In the genomic region with DNA sequence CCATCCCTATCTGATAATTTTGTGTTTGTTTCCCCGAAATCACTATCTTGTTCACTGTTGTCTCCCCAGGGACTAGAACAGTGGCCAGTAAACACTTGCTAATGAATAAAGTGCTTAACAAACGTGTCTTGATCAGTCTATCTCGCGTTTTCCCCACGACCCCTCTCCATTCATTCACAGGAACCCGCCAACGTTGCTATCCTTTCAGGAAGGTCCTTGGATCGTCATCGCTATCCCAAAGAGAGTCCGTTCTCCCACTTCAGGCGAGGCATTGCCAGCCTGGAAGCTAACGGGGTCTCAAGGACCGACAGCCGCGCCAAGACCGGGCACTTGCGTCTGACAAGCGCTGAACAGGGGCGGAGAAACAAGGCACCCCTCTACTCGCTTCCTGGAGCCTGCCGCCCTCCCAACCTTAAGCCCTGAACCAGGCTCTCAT, we compare ENCODE assay signal across 1 cellular context.
TF ChIP-seq lines count a peak whose summit lies in the region.

No MANE protein-coding gene starts in this region.

TF ChIP-seq in GM23338, 12 proteins besides CTCF, POLR2A, EP300 and RAD21 (continued from another document):
- TF ChIP-seq, protein P1, sequence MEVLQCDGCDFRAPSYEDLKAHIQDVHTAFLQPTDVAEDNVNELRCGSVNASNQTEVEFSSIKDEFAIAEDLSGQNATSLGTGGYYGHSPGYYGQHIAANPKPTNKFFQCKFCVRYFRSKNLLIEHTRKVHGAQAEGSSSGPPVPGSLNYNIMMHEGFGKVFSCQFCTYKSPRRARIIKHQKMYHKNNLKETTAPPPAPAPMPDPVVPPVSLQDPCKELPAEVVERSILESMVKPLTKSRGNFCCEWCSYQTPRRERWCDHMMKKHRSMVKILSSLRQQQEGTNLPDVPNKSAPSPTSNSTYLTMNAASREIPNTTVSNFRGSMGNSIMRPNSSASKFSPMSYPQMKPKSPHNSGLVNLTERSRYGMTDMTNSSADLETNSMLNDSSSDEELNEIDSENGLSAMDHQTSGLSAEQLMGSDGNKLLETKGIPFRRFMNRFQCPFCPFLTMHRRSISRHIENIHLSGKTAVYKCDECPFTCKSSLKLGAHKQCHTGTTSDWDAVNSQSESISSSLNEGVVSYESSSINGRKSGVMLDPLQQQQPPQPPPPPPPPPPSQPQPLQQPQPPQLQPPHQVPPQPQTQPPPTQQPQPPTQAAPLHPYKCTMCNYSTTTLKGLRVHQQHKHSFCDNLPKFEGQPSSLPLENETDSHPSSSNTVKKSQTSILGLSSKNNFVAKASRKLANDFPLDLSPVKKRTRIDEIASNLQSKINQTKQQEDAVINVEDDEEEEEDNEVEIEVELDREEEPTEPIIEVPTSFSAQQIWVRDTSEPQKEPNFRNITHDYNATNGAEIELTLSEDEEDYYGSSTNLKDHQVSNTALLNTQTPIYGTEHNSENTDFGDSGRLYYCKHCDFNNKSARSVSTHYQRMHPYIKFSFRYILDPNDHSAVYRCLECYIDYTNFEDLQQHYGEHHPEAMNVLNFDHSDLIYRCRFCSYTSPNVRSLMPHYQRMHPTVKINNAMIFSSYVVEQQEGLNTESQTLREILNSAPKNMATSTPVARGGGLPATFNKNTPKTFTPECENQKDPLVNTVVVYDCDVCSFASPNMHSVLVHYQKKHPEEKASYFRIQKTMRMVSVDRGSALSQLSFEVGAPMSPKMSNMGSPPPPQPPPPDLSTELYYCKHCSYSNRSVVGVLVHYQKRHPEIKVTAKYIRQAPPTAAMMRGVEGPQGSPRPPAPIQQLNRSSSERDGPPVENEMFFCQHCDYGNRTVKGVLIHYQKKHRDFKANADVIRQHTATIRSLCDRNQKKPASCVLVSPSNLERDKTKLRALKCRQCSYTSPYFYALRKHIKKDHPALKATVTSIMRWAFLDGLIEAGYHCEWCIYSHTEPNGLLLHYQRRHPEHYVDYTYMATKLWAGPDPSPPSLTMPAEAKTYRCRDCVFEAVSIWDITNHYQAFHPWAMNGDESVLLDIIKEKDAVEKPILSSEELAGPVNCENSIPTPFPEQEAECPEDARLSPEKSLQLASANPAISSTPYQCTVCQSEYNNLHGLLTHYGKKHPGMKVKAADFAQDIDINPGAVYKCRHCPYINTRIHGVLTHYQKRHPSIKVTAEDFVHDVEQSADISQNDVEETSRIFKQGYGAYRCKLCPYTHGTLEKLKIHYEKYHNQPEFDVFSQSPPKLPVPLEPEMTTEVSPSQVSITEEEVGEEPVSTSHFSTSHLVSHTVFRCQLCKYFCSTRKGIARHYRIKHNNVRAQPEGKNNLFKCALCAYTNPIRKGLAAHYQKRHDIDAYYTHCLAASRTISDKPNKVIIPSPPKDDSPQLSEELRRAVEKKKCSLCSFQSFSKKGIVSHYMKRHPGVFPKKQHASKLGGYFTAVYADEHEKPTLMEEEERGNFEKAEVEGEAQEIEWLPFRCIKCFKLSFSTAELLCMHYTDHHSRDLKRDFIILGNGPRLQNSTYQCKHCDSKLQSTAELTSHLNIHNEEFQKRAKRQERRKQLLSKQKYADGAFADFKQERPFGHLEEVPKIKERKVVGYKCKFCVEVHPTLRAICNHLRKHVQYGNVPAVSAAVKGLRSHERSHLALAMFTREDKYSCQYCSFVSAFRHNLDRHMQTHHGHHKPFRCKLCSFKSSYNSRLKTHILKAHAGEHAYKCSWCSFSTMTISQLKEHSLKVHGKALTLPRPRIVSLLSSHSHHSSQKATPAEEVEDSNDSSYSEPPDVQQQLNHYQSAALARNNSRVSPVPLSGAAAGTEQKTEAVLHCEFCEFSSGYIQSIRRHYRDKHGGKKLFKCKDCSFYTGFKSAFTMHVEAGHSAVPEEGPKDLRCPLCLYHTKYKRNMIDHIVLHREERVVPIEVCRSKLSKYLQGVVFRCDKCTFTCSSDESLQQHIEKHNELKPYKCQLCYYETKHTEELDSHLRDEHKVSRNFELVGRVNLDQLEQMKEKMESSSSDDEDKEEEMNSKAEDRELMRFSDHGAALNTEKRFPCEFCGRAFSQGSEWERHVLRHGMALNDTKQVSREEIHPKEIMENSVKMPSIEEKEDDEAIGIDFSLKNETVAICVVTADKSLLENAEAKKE (CRISPR knock-in tag; IDR thresholded peaks at IDR 0.05) = no peak
- TF ChIP-seq STAT1 (IDR thresholded peaks at IDR 0.05; ENCODE audit: unreplicated experiment) = no peak
- no peak for TF ChIP-seq CREB1 (CRISPR knock-in tag; IDR thresholded peaks at IDR 0.05; ENCODE audit: low read depth)
- TF ChIP-seq, protein P2, sequence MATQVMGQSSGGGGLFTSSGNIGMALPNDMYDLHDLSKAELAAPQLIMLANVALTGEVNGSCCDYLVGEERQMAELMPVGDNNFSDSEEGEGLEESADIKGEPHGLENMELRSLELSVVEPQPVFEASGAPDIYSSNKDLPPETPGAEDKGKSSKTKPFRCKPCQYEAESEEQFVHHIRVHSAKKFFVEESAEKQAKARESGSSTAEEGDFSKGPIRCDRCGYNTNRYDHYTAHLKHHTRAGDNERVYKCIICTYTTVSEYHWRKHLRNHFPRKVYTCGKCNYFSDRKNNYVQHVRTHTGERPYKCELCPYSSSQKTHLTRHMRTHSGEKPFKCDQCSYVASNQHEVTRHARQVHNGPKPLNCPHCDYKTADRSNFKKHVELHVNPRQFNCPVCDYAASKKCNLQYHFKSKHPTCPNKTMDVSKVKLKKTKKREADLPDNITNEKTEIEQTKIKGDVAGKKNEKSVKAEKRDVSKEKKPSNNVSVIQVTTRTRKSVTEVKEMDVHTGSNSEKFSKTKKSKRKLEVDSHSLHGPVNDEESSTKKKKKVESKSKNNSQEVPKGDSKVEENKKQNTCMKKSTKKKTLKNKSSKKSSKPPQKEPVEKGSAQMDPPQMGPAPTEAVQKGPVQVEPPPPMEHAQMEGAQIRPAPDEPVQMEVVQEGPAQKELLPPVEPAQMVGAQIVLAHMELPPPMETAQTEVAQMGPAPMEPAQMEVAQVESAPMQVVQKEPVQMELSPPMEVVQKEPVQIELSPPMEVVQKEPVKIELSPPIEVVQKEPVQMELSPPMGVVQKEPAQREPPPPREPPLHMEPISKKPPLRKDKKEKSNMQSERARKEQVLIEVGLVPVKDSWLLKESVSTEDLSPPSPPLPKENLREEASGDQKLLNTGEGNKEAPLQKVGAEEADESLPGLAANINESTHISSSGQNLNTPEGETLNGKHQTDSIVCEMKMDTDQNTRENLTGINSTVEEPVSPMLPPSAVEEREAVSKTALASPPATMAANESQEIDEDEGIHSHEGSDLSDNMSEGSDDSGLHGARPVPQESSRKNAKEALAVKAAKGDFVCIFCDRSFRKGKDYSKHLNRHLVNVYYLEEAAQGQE (IDR thresholded peaks at IDR 0.05; ENCODE audit: unreplicated experiment) = no peak
- no peak for TF ChIP-seq NANOG (IDR thresholded peaks at IDR 0.05; ENCODE audit: borderline replicate concordance)
- TF ChIP-seq ZNF114 (CRISPR knock-in tag; IDR thresholded peaks at IDR 0.05) = no peak
